Comparison of ENCODE assay signal across 21 cellular contexts in genomic region chr7:132919776-132920175, GRCh38.
"Had no signal": no experiment of that assay in that cellular context is flagged by ENCODE, and none has a peak within 500 bp of the region (broad histone marks: within the 10 kb centered on the region; RNA-seq: fewer than 3 reads in every experiment).

No MANE protein-coding gene starts in this region.

- H3K9me3 Mint-ChIP-seq: natural killer cell; neural progenitor cell; stimulated activated effector memory CD8-positive, alpha-beta T cell treated with anti-CD3 and anti-CD28 coated beads, Interleukin-12 subunit alpha, Interleukin-12 subunit beta, amount 100 ng/mL, for 72 hours; type B pancreatic cell had no signal

- H3K36me3 ChIP-seq: gastrocnemius medialis, neural progenitor cell, ovary, right atrium auricular region, sigmoid colon, suprapubic skin, thyroid gland had no signal

- H3K27me3 ChIP-seq: dorsolateral prefrontal cortex, gastrocnemius medialis, heart right ventricle, neural progenitor cell, ovary, right atrium auricular region, sigmoid colon, suprapubic skin, thyroid gland had no signal

- H3K4me3 ChIP-seq: dorsolateral prefrontal cortex, gastrocnemius medialis, heart right ventricle, neural progenitor cell, ovary, right atrium auricular region, sigmoid colon, smooth muscle cell, suprapubic skin, thyroid gland had no signal

- H3K4me1 ChIP-seq: neural progenitor cell, right atrium auricular region, sigmoid colon, suprapubic skin, thyroid gland had no signal

- H3K4me1 Mint-ChIP-seq: stimulated activated effector memory CD8-positive, alpha-beta T cell treated with anti-CD3 and anti-CD28 coated beads, Interleukin-12 subunit alpha, Interleukin-12 subunit beta, amount 100 ng/mL, for 72 hours had no signal

- H3K9me3 ChIP-seq: gastrocnemius medialis, heart right ventricle, ovary, right atrium auricular region, sigmoid colon, suprapubic skin, thyroid gland had no signal

- H3K27ac Mint-ChIP-seq: natural killer cell; neural progenitor cell; stimulated activated effector memory CD8-positive, alpha-beta T cell treated with anti-CD3 and anti-CD28 coated beads, Interleukin-12 subunit alpha, Interleukin-12 subunit beta, amount 100 ng/mL, for 72 hours; type B pancreatic cell had no signal

- H3K27ac ChIP-seq: dorsolateral prefrontal cortex, gastrocnemius medialis, heart right ventricle, neural progenitor cell, ovary, right atrium auricular region, sigmoid colon, suprapubic skin, thyroid gland had no signal

- H3K27me3 Mint-ChIP-seq: type B pancreatic cell had no signal

- H3K4me3 Mint-ChIP-seq: natural killer cell; neural progenitor cell; stimulated activated effector memory CD8-positive, alpha-beta T cell treated with anti-CD3 and anti-CD28 coated beads, Interleukin-12 subunit alpha, Interleukin-12 subunit beta, amount 100 ng/mL, for 72 hours; type B pancreatic cell had no signal

- H3K36me3 Mint-ChIP-seq: natural killer cell; stimulated activated effector memory CD8-positive, alpha-beta T cell treated with anti-CD3 and anti-CD28 coated beads, Interleukin-12 subunit alpha, Interleukin-12 subunit beta, amount 100 ng/mL, for 72 hours had no signal

- DNase-seq: cortex of kidney; dorsolateral prefrontal cortex; effector CD8-positive, alpha-beta T cell; gastrocnemius medialis; heart right ventricle; hypothalamus; kidney glomerular epithelial cell; natural killer cell; nucleus accumbens; ovary; sigmoid colon; stimulated activated CD4-positive, alpha-beta T cell treated with anti-CD3 and anti-CD28 coated beads, Interleukin-4, amount 100 ng/mL, for 1 hour; stimulated activated CD8-positive, alpha-beta memory T cell treated with anti-CD3 and anti-CD28 coated beads, Interleukin-4, amount 100 ng/mL, for 48 hours; stimulated activated naive CD8-positive, alpha-beta T cell treated with anti-CD3 and anti-CD28 coated beads, Interleukin-15, Interleukin-2, amounts not matched to agents 100 U/mL and 50 U/mL, for 24 hours; thyroid gland had no signal

- ATAC-seq: gastrocnemius medialis; heart right ventricle; natural killer cell; stimulated activated effector memory CD8-positive, alpha-beta T cell treated with anti-CD3 and anti-CD28 coated beads, Interleukin-12 subunit alpha, Interleukin-12 subunit beta, amount 100 ng/mL, for 72 hours; stimulated activated naive CD8-positive, alpha-beta T cell treated with anti-CD3 and anti-CD28 coated beads, Interleukin-15, Interleukin-2, amounts not matched to agents 100 U/mL and 50 U/mL, for 24 hours had no signal
